Comparison of ENCODE assay signal across 13 cellular contexts in genomic region chr2:125405816-125406215, GRCh38.
DNase-seq lines count a peak whose midpoint lies in the region; ATAC-seq and TF ChIP-seq lines count a peak whose summit lies in the region.
"Had no signal": no experiment of that assay in that cellular context is flagged by ENCODE, and none has a peak within 500 bp of the region (broad histone marks: within the 10 kb centered on the region; RNA-seq: fewer than 3 reads in every experiment).

No MANE protein-coding gene starts in this region.

- DNase-seq in AG10803 (ENCODE audit: low read depth) (peak; percentile 83), MG63 (peak; percentile 90), cardiac fibroblast (ENCODE audit: low read depth in 2 of 2) (peak; percentile 90 to 92), left lung (no peak), posterior cingulate gyrus (no peak)
- no peak for DNase-seq in activated T-cell treated with anti-CD3 and anti-CD28 coated beads, Interleukin-2, amount 50 U/mL, for 1 hour
- no peak for DNase-seq in activated CD4-positive, alpha-beta T cell treated with anti-CD3 and anti-CD28 coated beads for 48 hours
- DNase-seq in stimulated activated CD4-positive, alpha-beta T cell treated with anti-CD3 and anti-CD28 coated beads, Interleukin-2, amount 100 ng/mL, for 24 hours = no peak
- DNase-seq: activated CD4-positive, alpha-beta T cell treated with anti-CD3 and anti-CD28 coated beads for 1 hour; CD8-positive, alpha-beta memory T cell; gastrocnemius medialis; naive thymus-derived CD4-positive, alpha-beta T cell had no signal

- H3K9me3 ChIP-seq in MG63 (peaks cover 4% of the 10 kb centered on the region), left lung (no peaks in the 10 kb centered on the region)
- H3K9me3 ChIP-seq: gastrocnemius medialis, suprapubic skin had no signal

- H3K4me3 ChIP-seq in AG10803 (ENCODE audit: low read length) (no peak overlapping the region), MG63 (no peak overlapping the region), cardiac fibroblast (replicated peaks in 1 of 2; ENCODE audit: low read depth in 2 of 2, low read length in 2 of 2) (no peak overlapping the region), left lung (no peak overlapping the region)
- H3K4me3 ChIP-seq: gastrocnemius medialis, suprapubic skin had no signal

- ATAC-seq in left lung = peak; percentile 64
- ATAC-seq: gastrocnemius medialis; naive thymus-derived CD4-positive, alpha-beta T cell had no signal

- H3K27me3 ChIP-seq in MG63 (no peaks in the 10 kb centered on the region), left lung (no peaks in the 10 kb centered on the region)
- H3K27me3 ChIP-seq: gastrocnemius medialis, suprapubic skin had no signal

- intact Hi-C loops in left lung (cut with DNase I) = no loop called here
- intact Hi-C loops in posterior cingulate gyrus (cut with DNase I) = no loop called here

- no peaks in the 10 kb centered on the region for H3K4me1 ChIP-seq in left lung
- H3K4me1 ChIP-seq: gastrocnemius medialis, suprapubic skin had no signal

- H3K36me3 ChIP-seq in MG63 (no peaks in the 10 kb centered on the region), left lung (no peaks in the 10 kb centered on the region)
- H3K36me3 ChIP-seq: gastrocnemius medialis, suprapubic skin had no signal

- H3K27ac ChIP-seq in left lung = no peak overlapping the region
- H3K27ac ChIP-seq: gastrocnemius medialis, suprapubic skin had no signal

- TF ChIP-seq CTCF in AG10803 (conservative IDR thresholded peaks at IDR 0.05; ENCODE audit: low read length) (no peak), cardiac fibroblast (IDR thresholded peaks at IDR 0.05; ENCODE audit: low read depth, low read length) (no peak), left lung (IDR thresholded peaks at IDR 0.05) (no peak)

Comparison
In these comparisons a context has a peak if more than half of its experiments do, and no peak if none do; other contexts are left out.
1. DNase-seq: peak in AG10803 (single experiment), MG63 (single experiment) and cardiac fibroblast (2 of 2); none in left lung (0 of 2), posterior cingulate gyrus (0 of 10), activated T-cell treated with anti-CD3 and anti-CD28 coated beads, Interleukin-2, amount 50 U/mL, for 1 hour (single experiment), activated CD4-positive, alpha-beta T cell treated with anti-CD3 and anti-CD28 coated beads for 48 hours (single experiment) and stimulated activated CD4-positive, alpha-beta T cell treated with anti-CD3 and anti-CD28 coated beads, Interleukin-2, amount 100 ng/mL, for 24 hours (0 of 2).